1 cellular context compared by ENCODE assay signal in genomic region chr11:1694846-1695547, GRCh38.
A peak's percentile ranks its signal among the peaks of the same experiment; 100 is the strongest.
TF ChIP-seq lines count a peak whose summit lies in the region.

No MANE protein-coding gene starts in this region.

TF ChIP-seq in HepG2, 621 proteins besides CTCF, POLR2A, EP300 and RAD21:
- TF ChIP-seq PRPF4 (IDR thresholded peaks at IDR 0.05; ENCODE audit: low read depth, low read length, poor library complexity, severe bottlenecking): no peak
- no peak for TF ChIP-seq HNRNPL (IDR thresholded peaks at IDR 0.05; ENCODE audit: low read depth, low read length)
- TF ChIP-seq HOXA3 (CRISPR knock-in tag; IDR thresholded peaks at IDR 0.05): peak; percentile 16; the same call in 1 of the 2 replicates
- no peak for TF ChIP-seq TFAP4 (IDR thresholded peaks at IDR 0.05; ENCODE audit: borderline replicate concordance, low read depth)
- TF ChIP-seq ZNF333 (CRISPR knock-in tag; IDR thresholded peaks at IDR 0.05; ENCODE audit: borderline replicate concordance): 0 out of 2 replicates have a peak, but pooled peaks have one; percentile 1
- no peak for TF ChIP-seq POGZ (CRISPR knock-in tag; IDR thresholded peaks at IDR 0.05)
TF ChIP-seq in HepG2: peak in this region for 2.
